Comparison of ENCODE assay signal across 13 cellular contexts in the genomic region with DNA sequence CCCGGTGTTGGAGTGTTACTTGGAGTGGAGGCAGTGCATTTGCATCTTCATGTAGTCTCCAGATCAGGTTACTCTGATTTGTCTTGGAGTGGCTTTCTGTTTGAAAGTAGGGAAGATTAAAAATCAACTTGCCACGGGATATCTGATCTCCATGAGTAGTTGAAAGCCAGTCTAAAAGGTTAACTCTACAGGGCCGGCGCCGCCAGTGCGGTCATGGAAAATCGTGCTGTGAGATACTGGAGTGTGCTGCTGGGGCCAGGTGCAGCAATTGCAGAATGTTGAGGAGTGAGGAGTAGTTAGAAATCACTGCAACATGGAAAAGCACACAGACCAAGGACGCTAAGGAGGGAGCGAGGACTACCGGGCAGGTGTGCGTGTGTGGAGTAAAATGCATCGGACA.
"Had no signal": no experiment of that assay in that cellular context is flagged by ENCODE, and none has a peak within 500 bp of the region (broad histone marks: within the 10 kb centered on the region; RNA-seq: fewer than 3 reads in every experiment).

No MANE protein-coding gene starts in this region.

- DNase-seq: activated CD4-positive, alpha-beta memory T cell treated with anti-CD3 and anti-CD28 coated beads for 36 hours; activated CD4-positive, alpha-beta T cell treated with anti-CD3 and anti-CD28 coated beads for 4 hours; activated naive CD8-positive, alpha-beta T cell treated with anti-CD3 and anti-CD28 coated beads for 36 hours; amniotic stem cell; effector memory CD8-positive, alpha-beta T cell; naive thymus-derived CD4-positive, alpha-beta T cell; stimulated activated CD4-positive, alpha-beta T cell treated with anti-CD3 and anti-CD28 coated beads, Interleukin-12 subunit alpha, Interleukin-12 subunit beta, amount 100 ng/mL, for 4 hours; stimulated activated CD4-positive, alpha-beta T cell treated with anti-CD3 and anti-CD28 coated beads, Interleukin-1b, Interleukin-23, amount 100 ng/mL, for 48 hours; stimulated activated CD8-positive, alpha-beta memory T cell treated with anti-CD3 and anti-CD28 coated beads, Interleukin-4, amount 100 ng/mL, for 48 hours; stimulated activated naive CD4-positive, alpha-beta T cell; thyroid gland had no signal

- H3K27ac Mint-ChIP-seq: activated CD4-positive, alpha-beta memory T cell treated with anti-CD3 and anti-CD28 coated beads for 36 hours; activated naive CD8-positive, alpha-beta T cell treated with anti-CD3 and anti-CD28 coated beads for 36 hours; effector memory CD8-positive, alpha-beta T cell; memory B cell; naive thymus-derived CD4-positive, alpha-beta T cell; T-helper 2 cell treated with Interferon-gamma antibody and Interleukin-4, amounts not matched to agents 5 μg/mL and 100 μg/mL, for 36 hours had no signal

- H3K4me1 Mint-ChIP-seq: memory B cell had no signal

- ATAC-seq: effector memory CD8-positive, alpha-beta T cell; naive thymus-derived CD4-positive, alpha-beta T cell had no signal

- H3K9me3 Mint-ChIP-seq: activated CD4-positive, alpha-beta memory T cell treated with anti-CD3 and anti-CD28 coated beads for 36 hours; activated naive CD8-positive, alpha-beta T cell treated with anti-CD3 and anti-CD28 coated beads for 36 hours; effector memory CD8-positive, alpha-beta T cell; memory B cell; naive thymus-derived CD4-positive, alpha-beta T cell; T-helper 2 cell treated with Interferon-gamma antibody and Interleukin-4, amounts not matched to agents 5 μg/mL and 100 μg/mL, for 36 hours had no signal

- H3K36me3 Mint-ChIP-seq: activated CD4-positive, alpha-beta memory T cell treated with anti-CD3 and anti-CD28 coated beads for 36 hours; activated naive CD8-positive, alpha-beta T cell treated with anti-CD3 and anti-CD28 coated beads for 36 hours; memory B cell; naive thymus-derived CD4-positive, alpha-beta T cell had no signal

- H3K4me3 Mint-ChIP-seq: activated CD4-positive, alpha-beta memory T cell treated with anti-CD3 and anti-CD28 coated beads for 36 hours; activated naive CD8-positive, alpha-beta T cell treated with anti-CD3 and anti-CD28 coated beads for 36 hours; effector memory CD8-positive, alpha-beta T cell; memory B cell; naive thymus-derived CD4-positive, alpha-beta T cell; T-helper 2 cell treated with Interferon-gamma antibody and Interleukin-4, amounts not matched to agents 5 μg/mL and 100 μg/mL, for 36 hours had no signal
